In the genomic region with DNA sequence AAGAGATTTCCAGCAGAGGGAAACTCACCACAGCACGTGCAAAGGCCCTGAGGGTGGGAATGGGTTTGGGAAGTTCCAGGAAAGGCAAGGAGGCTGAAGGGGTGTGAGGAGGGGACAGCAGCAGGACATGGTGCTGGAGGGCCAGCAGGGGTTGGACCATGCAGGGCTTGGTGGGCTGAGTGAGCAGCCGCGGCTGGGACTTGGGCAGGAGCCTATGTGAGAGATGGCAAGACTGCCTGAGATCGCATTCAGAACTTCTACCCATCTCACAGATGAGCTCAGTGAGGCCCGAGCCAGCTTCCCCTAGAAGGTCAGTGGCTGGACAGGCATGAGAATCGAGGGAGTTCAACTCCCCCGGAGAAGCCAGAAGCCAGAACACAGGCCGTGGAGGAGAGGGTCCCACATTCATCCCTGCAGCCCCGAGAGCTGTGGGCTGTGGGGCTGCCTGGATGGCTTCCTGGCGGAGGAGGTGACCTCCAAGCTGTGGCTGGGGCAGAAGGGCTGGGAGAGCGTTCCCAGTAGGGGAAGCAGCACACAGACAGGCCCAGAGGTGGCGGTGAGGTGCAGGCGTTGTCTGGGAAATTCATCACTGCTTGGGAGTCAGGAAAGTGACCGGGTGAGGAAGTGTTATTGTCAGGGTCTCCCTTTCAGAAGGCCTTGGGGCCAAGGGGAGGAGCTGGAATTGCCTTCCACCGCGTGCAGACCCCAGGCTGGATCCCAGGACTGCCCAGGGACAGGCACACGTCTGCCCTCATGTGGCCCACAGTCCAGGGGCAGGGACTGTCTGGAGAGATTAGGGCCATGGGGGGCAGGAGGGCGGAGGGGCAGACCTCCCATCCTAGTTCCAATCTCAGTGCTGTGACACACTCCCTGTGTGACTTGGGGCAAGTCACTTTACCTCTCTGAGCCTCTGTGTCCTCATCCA, we compare ENCODE assay signal across 1 cellular context.
TF ChIP-seq lines count a peak whose summit lies in the region.

No MANE protein-coding gene starts in this region.

TF ChIP-seq in HepG2, 621 proteins besides CTCF, POLR2A, EP300 and RAD21 (continued from another document and continues in another):
- peak; percentile 36; the same call in 1 of the 2 replicates for TF ChIP-seq ARID5B (CRISPR knock-in tag; IDR thresholded peaks at IDR 0.05)
- TF ChIP-seq ZNF75D (CRISPR knock-in tag; IDR thresholded peaks at IDR 0.05; ENCODE audit: borderline replicate concordance), result no peak
- TF ChIP-seq REL (CRISPR knock-in tag; conservative IDR thresholded peaks at IDR 0.05), result no peak
- no peak for TF ChIP-seq ZNF564 (CRISPR knock-in tag; IDR thresholded peaks at IDR 0.05)
- no peak; the same call in 1 of the 2 replicates for TF ChIP-seq KDM2A (CRISPR knock-in tag; IDR thresholded peaks at IDR 0.05; ENCODE audit: borderline replicate concordance, low read depth)
- TF ChIP-seq SMYD3 (CRISPR knock-in tag; IDR thresholded peaks at IDR 0.05), result no peak
- peak; percentile 17; the same call in 1 of the 2 replicates for TF ChIP-seq ZNF274 (CRISPR knock-in tag; IDR thresholded peaks at IDR 0.05)
- peak; percentile 43; the same call in 1 of the 2 replicates for TF ChIP-seq ARHGAP35 (CRISPR knock-in tag; IDR thresholded peaks at IDR 0.05; ENCODE audit: borderline replicate concordance)
- TF ChIP-seq, protein P1, sequence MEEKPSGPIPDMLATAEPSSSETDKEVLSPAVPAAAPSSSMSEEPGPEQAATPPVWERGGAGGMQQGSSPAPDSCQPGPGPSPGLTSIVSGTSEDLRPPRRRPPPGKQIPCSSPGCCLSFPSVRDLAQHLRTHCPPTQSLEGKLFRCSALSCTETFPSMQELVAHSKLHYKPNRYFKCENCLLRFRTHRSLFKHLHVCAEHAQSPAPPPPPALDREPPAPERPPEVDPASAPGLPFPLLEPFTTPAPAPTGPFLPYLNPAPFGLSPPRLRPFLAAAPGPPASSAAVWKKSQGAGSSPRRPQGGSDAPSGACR (CRISPR knock-in tag; IDR thresholded peaks at IDR 0.05), result no peak
- no peak for TF ChIP-seq NCOA5 (CRISPR knock-in tag; IDR thresholded peaks at IDR 0.05)
- TF ChIP-seq, protein P2, sequence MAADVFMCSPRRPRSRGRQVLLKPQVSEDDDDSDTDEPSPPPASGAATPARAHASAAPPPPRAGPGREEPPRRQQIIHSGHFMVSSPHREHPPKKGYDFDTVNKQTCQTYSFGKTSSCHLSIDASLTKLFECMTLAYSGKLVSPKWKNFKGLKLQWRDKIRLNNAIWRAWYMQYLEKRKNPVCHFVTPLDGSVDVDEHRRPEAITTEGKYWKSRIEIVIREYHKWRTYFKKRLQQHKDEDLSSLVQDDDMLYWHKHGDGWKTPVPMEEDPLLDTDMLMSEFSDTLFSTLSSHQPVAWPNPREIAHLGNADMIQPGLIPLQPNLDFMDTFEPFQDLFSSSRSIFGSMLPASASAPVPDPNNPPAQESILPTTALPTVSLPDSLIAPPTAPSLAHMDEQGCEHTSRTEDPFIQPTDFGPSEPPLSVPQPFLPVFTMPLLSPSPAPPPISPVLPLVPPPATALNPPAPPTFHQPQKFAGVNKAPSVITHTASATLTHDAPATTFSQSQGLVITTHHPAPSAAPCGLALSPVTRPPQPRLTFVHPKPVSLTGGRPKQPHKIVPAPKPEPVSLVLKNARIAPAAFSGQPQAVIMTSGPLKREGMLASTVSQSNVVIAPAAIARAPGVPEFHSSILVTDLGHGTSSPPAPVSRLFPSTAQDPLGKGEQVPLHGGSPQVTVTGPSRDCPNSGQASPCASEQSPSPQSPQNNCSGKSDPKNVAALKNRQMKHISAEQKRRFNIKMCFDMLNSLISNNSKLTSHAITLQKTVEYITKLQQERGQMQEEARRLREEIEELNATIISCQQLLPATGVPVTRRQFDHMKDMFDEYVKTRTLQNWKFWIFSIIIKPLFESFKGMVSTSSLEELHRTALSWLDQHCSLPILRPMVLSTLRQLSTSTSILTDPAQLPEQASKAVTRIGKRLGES (CRISPR knock-in tag; IDR thresholded peaks at IDR 0.05; ENCODE audit: borderline replicate concordance), result no peak
- no peak for TF ChIP-seq SUZ12 (IDR thresholded peaks at IDR 0.05; ENCODE audit: low read depth, low read length)
- peak; percentile 3 for TF ChIP-seq XRCC5 (optimal IDR thresholded peaks at IDR 0.05; ENCODE audit: low read length)
- no peak for TF ChIP-seq ZNF326 (CRISPR knock-in tag; IDR thresholded peaks at IDR 0.05; ENCODE audit: borderline replicate concordance)
- no peak for TF ChIP-seq GTF2F1 (IDR thresholded peaks at IDR 0.05; ENCODE audit: low read length)
- TF ChIP-seq, protein P3, sequence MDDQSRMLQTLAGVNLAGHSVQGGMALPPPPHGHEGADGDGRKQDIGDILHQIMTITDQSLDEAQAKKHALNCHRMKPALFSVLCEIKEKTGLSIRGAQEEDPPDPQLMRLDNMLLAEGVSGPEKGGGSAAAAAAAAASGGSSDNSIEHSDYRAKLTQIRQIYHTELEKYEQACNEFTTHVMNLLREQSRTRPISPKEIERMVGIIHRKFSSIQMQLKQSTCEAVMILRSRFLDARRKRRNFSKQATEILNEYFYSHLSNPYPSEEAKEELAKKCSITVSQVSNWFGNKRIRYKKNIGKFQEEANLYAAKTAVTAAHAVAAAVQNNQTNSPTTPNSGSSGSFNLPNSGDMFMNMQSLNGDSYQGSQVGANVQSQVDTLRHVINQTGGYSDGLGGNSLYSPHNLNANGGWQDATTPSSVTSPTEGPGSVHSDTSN (CRISPR knock-in tag; IDR thresholded peaks at IDR 0.05; ENCODE audit: borderline replicate concordance), result no peak
- TF ChIP-seq ZNF331 (CRISPR knock-in tag; IDR thresholded peaks at IDR 0.05), result 0 out of 2 replicates have a peak, but pooled peaks have one; percentile 35
- TF ChIP-seq BHLHE40 (IDR thresholded peaks at IDR 0.05; ENCODE audit: low read length), result no peak
- no peak for TF ChIP-seq ZNF407 (CRISPR knock-in tag; IDR thresholded peaks at IDR 0.05; ENCODE audit: not compliant biosample characterization)
- TF ChIP-seq ZNF614 (CRISPR knock-in tag; IDR thresholded peaks at IDR 0.05; ENCODE audit: borderline replicate concordance), result peak; percentile 38; the same call in 1 of the 2 replicates
- TF ChIP-seq SYNCRIP (IDR thresholded peaks at IDR 0.05; ENCODE audit: insufficient read depth, low read depth, low read length), result no peak
- peak; percentile 63; the same call in 1 of the 2 replicates for TF ChIP-seq NFKB2 (CRISPR knock-in tag; IDR thresholded peaks at IDR 0.05; ENCODE audit: borderline replicate concordance)
- TF ChIP-seq THRA (CRISPR knock-in tag; IDR thresholded peaks at IDR 0.05; ENCODE audit: borderline replicate concordance), result peak; percentile 40; the same call in 1 of the 2 replicates
- 0 out of 2 replicates have a peak, but pooled peaks have one; percentile 31 for TF ChIP-seq SOX5 (CRISPR knock-in tag; IDR thresholded peaks at IDR 0.05; ENCODE audit: borderline replicate concordance)
- no peak for TF ChIP-seq ARID2 (CRISPR knock-in tag; IDR thresholded peaks at IDR 0.05; ENCODE audit: borderline replicate concordance)
- peak; percentile 17; the same call in 1 of the 2 replicates for TF ChIP-seq IKZF5 (CRISPR knock-in tag; IDR thresholded peaks at IDR 0.05)
- no peak for TF ChIP-seq E2F5 (CRISPR knock-in tag; conservative IDR thresholded peaks at IDR 0.05)
- TF ChIP-seq ZFP36L2 (CRISPR knock-in tag; IDR thresholded peaks at IDR 0.05), result no peak
- no peak for TF ChIP-seq GZF1 (CRISPR knock-in tag; IDR thresholded peaks at IDR 0.05)
